Comparison of ENCODE assay signal across 1 cellular context in the genomic region with DNA sequence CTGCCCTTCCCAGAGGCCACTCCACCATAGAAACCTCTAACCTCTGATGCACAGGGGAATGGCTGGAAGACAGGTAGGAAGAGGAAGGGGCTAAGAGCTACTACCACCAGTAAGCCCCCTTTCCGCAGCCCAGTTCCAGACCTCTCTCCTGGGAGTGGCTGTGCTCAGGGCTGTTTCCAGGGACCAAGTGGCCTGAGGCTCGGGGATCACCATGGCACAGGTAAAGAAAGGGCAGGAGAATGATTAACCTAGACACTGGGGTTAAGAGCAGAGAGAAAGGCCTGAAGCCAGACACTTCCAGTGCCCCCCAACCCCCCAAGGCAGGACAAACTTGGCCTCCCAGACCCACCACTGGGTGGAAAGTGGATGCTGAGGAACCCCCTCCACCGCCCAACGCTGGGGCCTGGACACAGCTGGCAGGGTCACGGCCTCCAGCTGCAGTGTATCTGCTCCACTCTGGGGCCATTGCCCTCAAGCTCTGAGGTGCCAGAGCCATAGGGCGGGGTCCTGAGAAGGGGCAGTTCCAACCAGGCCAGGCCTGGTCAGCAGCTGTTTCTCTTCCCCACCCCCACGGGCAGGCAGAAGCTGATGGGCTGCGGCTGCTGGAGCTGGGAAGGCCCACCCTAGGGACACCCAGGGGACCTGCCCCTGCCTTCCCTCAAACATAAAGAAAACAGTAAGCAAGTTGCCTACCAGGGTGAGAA.
TF ChIP-seq lines count a peak whose summit lies in the region.

No MANE protein-coding gene starts in this region.

TF ChIP-seq in A549, 52 proteins besides CTCF, POLR2A, EP300 and RAD21 (continued from another document):
- no peak for TF ChIP-seq HDAC2 (IDR thresholded peaks at IDR 0.05)
- no peak for TF ChIP-seq MAZ (IDR thresholded peaks at IDR 0.05; ENCODE audit: borderline replicate concordance, low read depth, low read length)
- TF ChIP-seq SREBF2 (IDR thresholded peaks at IDR 0.05): no peak
- TF ChIP-seq HOXA7 (CRISPR knock-in tag; IDR thresholded peaks at IDR 0.05): no peak
- TF ChIP-seq KDM5A (IDR thresholded peaks at IDR 0.05): no peak
- TF ChIP-seq EHMT2 (IDR thresholded peaks at IDR 0.05; ENCODE audit: low read depth): no peak
- TF ChIP-seq, protein P1, sequence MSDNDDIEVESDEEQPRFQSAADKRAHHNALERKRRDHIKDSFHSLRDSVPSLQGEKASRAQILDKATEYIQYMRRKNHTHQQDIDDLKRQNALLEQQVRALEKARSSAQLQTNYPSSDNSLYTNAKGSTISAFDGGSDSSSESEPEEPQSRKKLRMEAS (IDR thresholded peaks at IDR 0.05): peak; percentile 7; the same call in 1 of the 2 replicates
- TF ChIP-seq, protein P2, sequence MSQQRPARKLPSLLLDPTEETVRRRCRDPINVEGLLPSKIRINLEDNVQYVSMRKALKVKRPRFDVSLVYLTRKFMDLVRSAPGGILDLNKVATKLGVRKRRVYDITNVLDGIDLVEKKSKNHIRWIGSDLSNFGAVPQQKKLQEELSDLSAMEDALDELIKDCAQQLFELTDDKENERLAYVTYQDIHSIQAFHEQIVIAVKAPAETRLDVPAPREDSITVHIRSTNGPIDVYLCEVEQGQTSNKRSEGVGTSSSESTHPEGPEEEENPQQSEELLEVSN (IDR thresholded peaks at IDR 0.05; ENCODE audit: borderline replicate concordance, low read depth): 0 out of 2 replicates have a peak, but pooled peaks have one; percentile 32
- TF ChIP-seq EHF (CRISPR knock-in tag; IDR thresholded peaks at IDR 0.05): no peak
- no peak for TF ChIP-seq HOXB5 (CRISPR knock-in tag; IDR thresholded peaks at IDR 0.05)
- no peak for TF ChIP-seq RNF2 (IDR thresholded peaks at IDR 0.05; ENCODE audit: borderline replicate concordance, low read depth)
- no peak for TF ChIP-seq SMC3 (IDR thresholded peaks at IDR 0.05)
- no peak for TF ChIP-seq ZFP36 (IDR thresholded peaks at IDR 0.05; ENCODE audit: borderline replicate concordance, partially characterized antibody)
- TF ChIP-seq CHD4 (IDR thresholded peaks at IDR 0.05; ENCODE audit: borderline replicate concordance): no peak
- TF ChIP-seq GATA3 (IDR thresholded peaks at IDR 0.05; ENCODE audit: borderline replicate concordance): no peak
- TF ChIP-seq MAFK (IDR thresholded peaks at IDR 0.05; ENCODE audit: partially characterized antibody): no peak
- TF ChIP-seq HOXB13 (CRISPR knock-in tag; IDR thresholded peaks at IDR 0.05; ENCODE audit: low read depth): no peak
- TF ChIP-seq CBX2 (IDR thresholded peaks at IDR 0.05; ENCODE audit: borderline replicate concordance, low read depth): no peak
- TF ChIP-seq ESRRA (IDR thresholded peaks at IDR 0.05; ENCODE audit: borderline replicate concordance, low read length): no peak
- TF ChIP-seq MYC (IDR thresholded peaks at IDR 0.05; ENCODE audit: borderline replicate concordance, low read length): no peak
- no peak for TF ChIP-seq CBX8 (IDR thresholded peaks at IDR 0.05)
- no peak for TF ChIP-seq CEBPB (IDR thresholded peaks at IDR 0.05)
- TF ChIP-seq CHD2 (IDR thresholded peaks at IDR 0.05; ENCODE audit: low read length, partially characterized antibody): no peak
- no peak for TF ChIP-seq TFCP2L1 (CRISPR knock-in tag; IDR thresholded peaks at IDR 0.05)
- TF ChIP-seq, protein P3, sequence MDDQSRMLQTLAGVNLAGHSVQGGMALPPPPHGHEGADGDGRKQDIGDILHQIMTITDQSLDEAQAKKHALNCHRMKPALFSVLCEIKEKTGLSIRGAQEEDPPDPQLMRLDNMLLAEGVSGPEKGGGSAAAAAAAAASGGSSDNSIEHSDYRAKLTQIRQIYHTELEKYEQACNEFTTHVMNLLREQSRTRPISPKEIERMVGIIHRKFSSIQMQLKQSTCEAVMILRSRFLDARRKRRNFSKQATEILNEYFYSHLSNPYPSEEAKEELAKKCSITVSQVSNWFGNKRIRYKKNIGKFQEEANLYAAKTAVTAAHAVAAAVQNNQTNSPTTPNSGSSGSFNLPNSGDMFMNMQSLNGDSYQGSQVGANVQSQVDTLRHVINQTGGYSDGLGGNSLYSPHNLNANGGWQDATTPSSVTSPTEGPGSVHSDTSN (IDR thresholded peaks at IDR 0.05): no peak
